Comparison of ENCODE assay signal across 1 cellular context in the genomic region with DNA sequence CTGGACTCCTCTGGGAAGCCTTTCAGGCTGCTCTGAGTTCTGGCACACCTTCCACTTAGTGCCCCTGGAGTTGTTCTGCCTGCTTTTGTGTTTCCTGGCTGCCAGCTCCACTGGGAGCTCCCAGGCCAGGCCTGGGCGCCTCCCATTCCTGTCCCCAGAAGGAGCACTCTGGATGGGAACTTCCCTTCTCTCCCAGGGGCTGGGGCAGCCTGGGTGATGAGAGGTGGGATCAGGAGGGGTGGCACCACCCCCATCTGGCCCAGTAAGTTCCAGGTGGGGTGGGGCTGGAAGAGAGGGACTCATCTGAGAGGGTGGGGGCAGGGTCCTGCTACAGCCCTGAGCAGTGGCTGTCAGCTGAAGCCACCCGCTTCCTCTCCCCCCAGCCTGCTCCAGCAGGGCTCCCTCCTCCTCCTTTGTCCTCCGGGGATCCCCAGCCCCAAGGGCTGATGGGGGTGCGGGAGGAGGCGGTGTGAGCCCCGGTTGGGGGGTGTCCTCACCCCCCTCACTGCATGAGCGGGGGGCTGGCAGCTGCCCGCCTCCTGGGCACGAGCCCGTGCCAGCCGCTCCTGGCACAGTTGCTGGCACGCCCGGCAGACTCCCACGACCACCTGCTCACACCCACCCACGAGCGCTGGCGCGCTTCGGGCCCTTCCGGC.
TF ChIP-seq lines count a peak whose summit lies in the region.

No MANE protein-coding gene starts in this region.

TF ChIP-seq in WTC11, 78 proteins besides CTCF, POLR2A, EP300 and RAD21 (continued from another document):
- TF ChIP-seq, protein P1, sequence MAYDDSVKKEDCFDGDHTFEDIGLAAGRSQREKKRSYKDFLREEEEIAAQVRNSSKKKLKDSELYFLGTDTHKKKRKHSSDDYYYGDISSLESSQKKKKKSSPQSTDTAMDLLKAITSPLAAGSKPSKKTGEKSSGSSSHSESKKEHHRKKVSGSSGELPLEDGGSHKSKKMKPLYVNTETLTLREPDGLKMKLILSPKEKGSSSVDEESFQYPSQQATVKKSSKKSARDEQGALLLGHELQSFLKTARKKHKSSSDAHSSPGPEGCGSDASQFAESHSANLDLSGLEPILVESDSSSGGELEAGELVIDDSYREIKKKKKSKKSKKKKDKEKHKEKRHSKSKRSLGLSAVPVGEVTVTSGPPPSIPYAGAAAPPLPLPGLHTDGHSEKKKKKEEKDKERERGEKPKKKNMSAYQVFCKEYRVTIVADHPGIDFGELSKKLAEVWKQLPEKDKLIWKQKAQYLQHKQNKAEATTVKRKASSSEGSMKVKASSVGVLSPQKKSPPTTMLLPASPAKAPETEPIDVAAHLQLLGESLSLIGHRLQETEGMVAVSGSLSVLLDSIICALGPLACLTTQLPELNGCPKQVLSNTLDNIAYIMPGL (CRISPR knock-in tag; IDR thresholded peaks at IDR 0.05), result no peak
- TF ChIP-seq NR3C1 (CRISPR knock-in tag; conservative IDR thresholded peaks at IDR 0.05; ENCODE audit: low read depth), result no peak
- TF ChIP-seq ESRRA (CRISPR knock-in tag; IDR thresholded peaks at IDR 0.05; ENCODE audit: borderline replicate concordance), result no peak
- TF ChIP-seq, protein P2, sequence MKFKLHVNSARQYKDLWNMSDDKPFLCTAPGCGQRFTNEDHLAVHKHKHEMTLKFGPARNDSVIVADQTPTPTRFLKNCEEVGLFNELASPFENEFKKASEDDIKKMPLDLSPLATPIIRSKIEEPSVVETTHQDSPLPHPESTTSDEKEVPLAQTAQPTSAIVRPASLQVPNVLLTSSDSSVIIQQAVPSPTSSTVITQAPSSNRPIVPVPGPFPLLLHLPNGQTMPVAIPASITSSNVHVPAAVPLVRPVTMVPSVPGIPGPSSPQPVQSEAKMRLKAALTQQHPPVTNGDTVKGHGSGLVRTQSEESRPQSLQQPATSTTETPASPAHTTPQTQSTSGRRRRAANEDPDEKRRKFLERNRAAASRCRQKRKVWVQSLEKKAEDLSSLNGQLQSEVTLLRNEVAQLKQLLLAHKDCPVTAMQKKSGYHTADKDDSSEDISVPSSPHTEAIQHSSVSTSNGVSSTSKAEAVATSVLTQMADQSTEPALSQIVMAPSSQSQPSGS (CRISPR knock-in tag; IDR thresholded peaks at IDR 0.05; ENCODE audit: borderline replicate concordance, low read depth), result no peak
